Comparison of ENCODE assay signal across 20 cellular contexts in genomic region chr6:53939830-53940229, GRCh38.
"Had no signal": no experiment of that assay in that cellular context is flagged by ENCODE, and none has a peak within 500 bp of the region (broad histone marks: within the 10 kb centered on the region; RNA-seq: fewer than 3 reads in every experiment).

No MANE protein-coding gene starts in this region.

- H3K4me3 ChIP-seq: heart left ventricle, mucosa of descending colon, psoas muscle, right lobe of liver, testis, tibial nerve had no signal

- ATAC-seq: foreskin keratinocyte; heart left ventricle; mucosa of descending colon; naive thymus-derived CD8-positive, alpha-beta T cell; psoas muscle; right lobe of liver; stimulated activated effector memory CD8-positive, alpha-beta T cell treated with anti-CD3 and anti-CD28 coated beads, Interleukin-12 subunit alpha, Interleukin-12 subunit beta, amount 100 ng/mL, for 72 hours; stimulated activated naive CD8-positive, alpha-beta T cell treated with anti-CD3 and anti-CD28 coated beads, Interleukin-15, amount 100 ng/mL, for 72 hours had no signal

- H3K9me3 ChIP-seq: heart left ventricle, mucosa of descending colon, neutrophil, psoas muscle, right lobe of liver, testis, tibial nerve had no signal

- DNase-seq: cortex of kidney; effector memory CD4-positive, alpha-beta T cell; erythroblast; foreskin keratinocyte; heart left ventricle; hippocampal formation; kidney glomerular epithelial cell; mammary epithelial cell; mucosa of descending colon; naive thymus-derived CD8-positive, alpha-beta T cell; psoas muscle; retina; right lobe of liver; stimulated activated CD4-positive, alpha-beta T cell treated with anti-CD3 and anti-CD28 coated beads, Interleukin-4, amount 100 ng/mL, for 1 hour; stimulated activated CD8-positive, alpha-beta memory T cell treated with anti-CD3 and anti-CD28 coated beads, Interleukin-4, amount 100 ng/mL, for 48 hours; stimulated activated naive CD8-positive, alpha-beta T cell treated with anti-CD3 and anti-CD28 coated beads, Interleukin-15, amount 100 ng/mL, for 72 hours; testis had no signal

- H3K36me3 ChIP-seq: heart left ventricle, neutrophil, right lobe of liver, tibial nerve had no signal

- H3K27me3 ChIP-seq: foreskin keratinocyte, heart left ventricle, right lobe of liver, testis, tibial nerve had no signal

- H3K4me1 Mint-ChIP-seq: stimulated activated effector memory CD8-positive, alpha-beta T cell treated with anti-CD3 and anti-CD28 coated beads, Interleukin-12 subunit alpha, Interleukin-12 subunit beta, amount 100 ng/mL, for 72 hours had no signal

- H3K4me1 ChIP-seq: foreskin keratinocyte, psoas muscle, right lobe of liver had no signal

- H3K27ac Mint-ChIP-seq: naive thymus-derived CD8-positive, alpha-beta T cell; stimulated activated effector memory CD8-positive, alpha-beta T cell treated with anti-CD3 and anti-CD28 coated beads, Interleukin-12 subunit alpha, Interleukin-12 subunit beta, amount 100 ng/mL, for 72 hours; stimulated activated naive CD8-positive, alpha-beta T cell treated with anti-CD3 and anti-CD28 coated beads, Interleukin-15, amount 100 ng/mL, for 72 hours had no signal

- H3K36me3 Mint-ChIP-seq: naive thymus-derived CD8-positive, alpha-beta T cell; stimulated activated effector memory CD8-positive, alpha-beta T cell treated with anti-CD3 and anti-CD28 coated beads, Interleukin-12 subunit alpha, Interleukin-12 subunit beta, amount 100 ng/mL, for 72 hours had no signal

- H3K27ac ChIP-seq: foreskin keratinocyte, heart left ventricle, neutrophil, psoas muscle, right lobe of liver, testis, tibial nerve had no signal

- H3K9me3 Mint-ChIP-seq: naive thymus-derived CD8-positive, alpha-beta T cell; stimulated activated effector memory CD8-positive, alpha-beta T cell treated with anti-CD3 and anti-CD28 coated beads, Interleukin-12 subunit alpha, Interleukin-12 subunit beta, amount 100 ng/mL, for 72 hours; stimulated activated naive CD8-positive, alpha-beta T cell treated with anti-CD3 and anti-CD28 coated beads, Interleukin-15, amount 100 ng/mL, for 72 hours had no signal

- H3K4me3 Mint-ChIP-seq: naive thymus-derived CD8-positive, alpha-beta T cell; stimulated activated effector memory CD8-positive, alpha-beta T cell treated with anti-CD3 and anti-CD28 coated beads, Interleukin-12 subunit alpha, Interleukin-12 subunit beta, amount 100 ng/mL, for 72 hours; stimulated activated naive CD8-positive, alpha-beta T cell treated with anti-CD3 and anti-CD28 coated beads, Interleukin-15, amount 100 ng/mL, for 72 hours had no signal
